Comparison of ENCODE assay signal across 6 cellular contexts in the genomic region with DNA sequence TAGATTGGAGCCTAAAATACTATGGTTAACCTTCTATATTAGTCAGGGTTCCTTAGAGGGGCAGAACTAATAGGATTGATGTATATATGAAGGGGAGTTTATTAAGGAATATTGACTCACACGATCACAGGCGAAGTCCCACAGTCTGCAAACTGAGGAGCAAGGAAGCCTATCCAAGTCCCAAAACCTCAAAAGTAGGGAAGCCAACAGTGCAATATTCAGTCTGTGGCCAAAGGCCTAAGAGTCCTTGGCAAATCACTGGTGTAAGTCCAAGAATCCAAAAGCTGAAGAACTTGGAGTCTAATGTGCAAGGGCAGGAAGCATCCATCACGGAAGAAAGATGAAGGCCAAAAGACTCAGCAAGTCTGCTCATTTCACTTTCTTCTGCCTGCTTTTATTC.
"Had no signal": no experiment of that assay in that cellular context is flagged by ENCODE, and none has a peak within 500 bp of the region (broad histone marks: within the 10 kb centered on the region; RNA-seq: fewer than 3 reads in every experiment).

No MANE protein-coding gene starts in this region.

- FAIRE-seq: H1, H54, HTR-8/SVneo had no signal

- ATAC-seq: GM23338 had no signal

- H3K4me3 ChIP-seq: GM23338 had no signal

- H3K4me2 ChIP-seq: GM23338 had no signal

- DNase-seq: H9, HCEC 1CT had no signal

- H2AFZ ChIP-seq: GM23338 had no signal
